9 cellular contexts compared by ENCODE assay signal in the genomic region with DNA sequence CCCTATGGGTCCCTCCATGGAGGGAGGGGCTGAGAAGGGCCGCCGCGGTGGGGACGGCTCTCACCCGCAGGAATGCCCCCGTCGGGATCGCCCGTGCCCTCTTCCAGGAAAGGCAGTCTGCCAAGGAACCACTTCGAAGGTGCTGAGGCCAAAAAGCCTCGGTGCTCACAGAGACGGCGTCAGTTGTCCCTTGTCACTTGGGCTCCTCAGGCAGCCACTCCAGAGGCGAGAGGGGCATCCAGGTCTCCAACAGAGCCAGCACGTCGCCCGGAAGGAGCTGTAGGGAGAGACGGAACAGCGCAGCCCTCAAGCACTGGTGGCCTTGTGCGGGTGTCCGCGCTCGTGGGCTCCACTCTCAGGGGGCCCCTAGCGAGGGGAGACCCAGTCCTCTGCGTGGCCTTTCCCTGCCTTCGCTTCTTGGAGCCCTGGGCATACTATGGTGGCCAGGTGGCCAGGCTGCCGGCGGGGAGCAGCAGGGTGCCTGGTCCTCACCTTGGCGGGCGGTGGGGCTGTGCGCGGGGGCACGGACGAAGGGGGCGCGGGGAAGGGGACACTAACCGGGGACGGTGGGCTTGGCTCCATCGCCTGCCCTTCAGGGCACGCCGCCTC. TPM values are rescaled to one million over a fixed set of nuclear protein-coding genes. Genes with fewer than 3 reads are reported as not detected.
DNase-seq lines count a peak whose midpoint lies in the region; ATAC-seq and TF ChIP-seq lines count a peak whose summit lies in the region.
"Had no signal": no experiment of that assay in that cellular context is flagged by ENCODE, and none has a peak within 500 bp of the region (broad histone marks: within the 10 kb centered on the region; RNA-seq: fewer than 3 reads in every experiment).

No MANE protein-coding gene starts in this region.

- no peaks in the 10 kb centered on the region for H3K27me3 ChIP-seq in dorsolateral prefrontal cortex

- no peaks in the 10 kb centered on the region for H3K9me3 Mint-ChIP-seq in natural killer cell treated with Interleukin-12 subunit alpha and Interleukin-12 subunit beta and Interleukin-15 and Interleukin-18, amount 100 ng/mL, for 72 hours

- no peaks in the 10 kb centered on the region for H3K9me2 ChIP-seq in OCI-LY7 (ENCODE audit: insufficient read depth, low read length)

- H3K27ac ChIP-seq in C4-2B, result peak overlapping the region; percentile 85
- H3K27ac ChIP-seq in OCI-LY7 (ENCODE audit: low read depth, low read length, poor library complexity, severe bottlenecking), result no peak overlapping the region
- H3K27ac ChIP-seq in dorsolateral prefrontal cortex, result peak overlapping the region in 40 of 59 donors; percentile 14 to 91 (median 72)

- H3K36me3 Mint-ChIP-seq in natural killer cell treated with Interleukin-12 subunit alpha and Interleukin-12 subunit beta and Interleukin-15 and Interleukin-18, amount 100 ng/mL, for 72 hours, result no peaks in the 10 kb centered on the region

- no peaks in the 10 kb centered on the region for H3K79me2 ChIP-seq in OCI-LY7 (ENCODE audit: insufficient read depth, low read depth, low read length)

- intact Hi-C loops in OCI-LY7 (cut with micrococcal nuclease; ENCODE audit: unreplicated experiment), result no loop called here
- intact Hi-C loops in dorsolateral prefrontal cortex (cut with DNase I), result loop anchor here (5.0 to 10.0 kb wide), 3 partner anchors 127 to 485 kb away; a partner anchor contains a TSS

- peak overlapping the region in 1 of 2 donors; percentile 49 for H3K27ac Mint-ChIP-seq in natural killer cell treated with Interleukin-12 subunit alpha and Interleukin-12 subunit beta and Interleukin-15 and Interleukin-18, amount 100 ng/mL, for 72 hours

- no peaks in the 10 kb centered on the region for H3K9me3 ChIP-seq in OCI-LY7 (ENCODE audit: low read length)

- TF ChIP-seq CTCF in C4-2B (conservative IDR thresholded peaks at IDR 0.05) (no peak), OCI-LY7 (conservative IDR thresholded peaks at IDR 0.05; ENCODE audit: low read length) (no peak), dorsolateral prefrontal cortex (IDR thresholded peaks at IDR 0.05 in 54 of 56, conservative IDR thresholded peaks at IDR 0.05 in 2 of 56; ENCODE audit: low read depth in 1 of 56, partially characterized antibody in 56 of 56) (no peak)

- peaks cover 7% of the 10 kb centered on the region for H3K4me1 ChIP-seq in OCI-LY7 (ENCODE audit: insufficient read depth, low read length, poor library complexity, severe bottlenecking)

- peak overlapping the region; percentile 85 for H3K4me2 ChIP-seq in OCI-LY7 (ENCODE audit: low read length)

- peak overlapping the region; percentile 85 for H2AFZ ChIP-seq in OCI-LY7 (ENCODE audit: low read length)

- DNase-seq in OCI-LY7 (ENCODE audit: low spot score) (no peak), dorsolateral prefrontal cortex (peak in 3 of 10 donors; percentile 12 to 46 (median 32)), inferior parietal cortex (ENCODE audit: extremely low spot score) (no peak)
- DNase-seq in natural killer cell treated with Interleukin-12 subunit alpha and Interleukin-12 subunit beta and Interleukin-15 and Interleukin-18, amount 100 ng/mL, for 72 hours (ENCODE audit: low spot score), result no peak
- DNase-seq in effector CD4-positive, alpha-beta T cell, result no peak

- peaks cover 0 to 2% of the 10 kb centered on the region in 2 donors for H3K4me1 Mint-ChIP-seq in natural killer cell treated with Interleukin-12 subunit alpha and Interleukin-12 subunit beta and Interleukin-15 and Interleukin-18, amount 100 ng/mL, for 72 hours (ENCODE audit: low read depth in 2 of 2)

- CTCF ChIA-PET in OCI-LY7 (lab: Charles Lee; ENCODE audit: unreplicated experiment), result interaction anchor here (0.6 kb wide), 1 partner anchor 267 kb away, joined by 3 read pairs; no protein-coding TSS in a partner anchor

- H3K4me3 Mint-ChIP-seq in natural killer cell treated with Interleukin-12 subunit alpha and Interleukin-12 subunit beta and Interleukin-15 and Interleukin-18, amount 100 ng/mL, for 72 hours, result peak overlapping the region; percentile 83

- H3K27me3 Mint-ChIP-seq in natural killer cell treated with Interleukin-12 subunit alpha and Interleukin-12 subunit beta and Interleukin-15 and Interleukin-18, amount 100 ng/mL, for 72 hours, result peaks cover 4 to 8% of the 10 kb centered on the region in 2 donors

- H3K4me3 ChIP-seq in OCI-LY7 (ENCODE audit: low read depth, low read length, poor library complexity, severe bottlenecking) (peak overlapping the region; percentile 70), dorsolateral prefrontal cortex (peak overlapping the region; percentile 65 to 92 (median 77))

- H4K20me1 ChIP-seq in OCI-LY7 (ENCODE audit: insufficient read depth, low read length), result no peaks in the 10 kb centered on the region

- BruUV-seq in OCI-LY7 (replicated peaks; lab: Mats Ljungman, UMichigan), result no TSS peak

- no peaks in the 10 kb centered on the region for H3K36me3 ChIP-seq in OCI-LY7 (ENCODE audit: insufficient read depth, low read length)

- ATAC-seq in GM21423 (IDR thresholded peaks at IDR 0.05; ENCODE audit: unreplicated experiment) (peak; percentile 8), GM21717 (IDR thresholded peaks at IDR 0.05; ENCODE audit: unreplicated experiment) (no peak)
- ATAC-seq in natural killer cell treated with Interleukin-12 subunit alpha and Interleukin-12 subunit beta and Interleukin-15 and Interleukin-18, amount 100 ng/mL, for 72 hours, result peak in 1 of 2 donors; percentile 15

- POLR2A ChIA-PET in OCI-LY7 (lab: Charles Lee), result interaction anchor here (0.6 kb wide), 1 partner anchor 12 kb away, joined by 3 read pairs; no protein-coding TSS in a partner anchor

RNA-seq across cellular contexts. Expression of a gene that starts 1.0 kb away (rescaled TPM):
- 0.05 and 3.5 TPM in 2 replicates for total RNA-seq in OCI-LY7 (2014; rRNA removed; shearing (Covaris generic))
- not detected in 2 replicates for total RNA-seq in OCI-LY7 (2022)
- 10 to 100 TPM in 94 of 120 experiments, 1 to 10 TPM in 26; 5.5 to 23.3 (median 13.3) TPM for total RNA-seq in dorsolateral prefrontal cortex
- total RNA-seq in natural killer cell treated with Interleukin-12 subunit alpha and Interleukin-12 subunit beta and Interleukin-15 and Interleukin-18, amount 100 ng/mL, for 72 hours, result 1 to 10 TPM; 2.3 to 4.0 TPM

RNA-seq across cellular contexts. Expression of a gene that starts 26.1 kb away (rescaled TPM):
- not detected in 2 replicates for total RNA-seq in OCI-LY7 (2014; rRNA removed; shearing (Covaris generic))
- total RNA-seq in OCI-LY7 (2022) (not detected in 2 replicates), dorsolateral prefrontal cortex (1 to 10 TPM in 41 of 120 experiments, under 1 TPM in 62, not detected in 17; 0.29 to 2.1 (median 0.92) TPM)
- total RNA-seq in natural killer cell treated with Interleukin-12 subunit alpha and Interleukin-12 subunit beta and Interleukin-15 and Interleukin-18, amount 100 ng/mL, for 72 hours, result not detected

RNA-seq across cellular contexts. Expression of a gene that starts 59.4 kb away (rescaled TPM):
- 0.19 TPM in 1 of 2 replicates, not detected in the other for total RNA-seq in OCI-LY7 (2014; rRNA removed; shearing (Covaris generic))
- total RNA-seq in OCI-LY7 (2022) (not detected in 2 replicates), dorsolateral prefrontal cortex (1 to 10 TPM in 6 of 120 experiments, under 1 TPM in 94, not detected in 20; 0.22 to 1.7 (median 0.50) TPM)
- total RNA-seq in natural killer cell treated with Interleukin-12 subunit alpha and Interleukin-12 subunit beta and Interleukin-15 and Interleukin-18, amount 100 ng/mL, for 72 hours, result not detected
- total RNA-seq: M059J had no signal

RNA-seq across cellular contexts. Expression of a gene that starts 59.5 kb away (rescaled TPM):
- 2.0 and 2.4 TPM in 2 replicates for total RNA-seq in OCI-LY7 (2014; rRNA removed; shearing (Covaris generic))
- 0.77 and 2.8 TPM in 2 replicates for total RNA-seq in OCI-LY7 (2022)
- total RNA-seq in dorsolateral prefrontal cortex, result 10 to 100 TPM in 95 of 120 experiments, 1 to 10 TPM in 25; 6.9 to 22.1 (median 12.1) TPM
- 1 to 10 TPM; 3.1 to 3.2 TPM for total RNA-seq in natural killer cell treated with Interleukin-12 subunit alpha and Interleukin-12 subunit beta and Interleukin-15 and Interleukin-18, amount 100 ng/mL, for 72 hours
